In the genomic region with DNA sequence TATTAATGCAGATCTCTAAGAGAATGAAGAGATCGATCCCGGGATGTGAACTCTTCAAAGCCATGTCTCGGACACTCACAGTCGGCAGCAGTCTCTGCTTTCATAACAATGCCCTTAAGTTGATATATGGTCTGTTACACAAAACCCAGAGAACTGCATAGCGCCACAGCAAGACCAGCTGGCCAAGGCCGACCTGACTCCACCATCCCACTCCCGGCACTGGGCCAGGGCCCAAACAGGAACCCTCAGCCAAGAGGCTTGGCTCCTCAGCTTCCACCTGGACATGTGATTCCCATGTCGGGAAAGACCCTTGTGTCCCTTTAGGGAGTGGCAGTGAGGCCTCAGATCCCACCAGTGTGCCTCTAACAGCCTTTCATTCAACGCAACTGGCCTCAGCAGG, we compare ENCODE assay signal across 16 cellular contexts.
DNase-seq lines count a peak whose midpoint lies in the region; ATAC-seq and TF ChIP-seq lines count a peak whose summit lies in the region.
"Had no signal": no experiment of that assay in that cellular context is flagged by ENCODE, and none has a peak within 500 bp of the region (broad histone marks: within the 10 kb centered on the region; RNA-seq: fewer than 3 reads in every experiment).

No MANE protein-coding gene starts in this region.

- H3K4me3 ChIP-seq in adrenal gland, result no peak overlapping the region
- H3K4me3 ChIP-seq in esophagus muscularis mucosa, result no peak overlapping the region
- H3K4me3 ChIP-seq in neuronal stem cell (ENCODE audit: low read length in 2 of 2), result no peak overlapping the region
- H3K4me3 ChIP-seq: A549; BLaER1 treated with 17β-estradiol and CSF1 and Interleukin-3, amounts not matched to agents 10 nM and 100 nM had no signal

- no peak overlapping the region for H2AFZ ChIP-seq in neuronal stem cell (ENCODE audit: low read length)

- no peak overlapping the region for H3K23ac ChIP-seq in neuronal stem cell (ENCODE audit: low read depth, low read length, poor library complexity)

- no peak overlapping the region for H4K91ac ChIP-seq in neuronal stem cell (ENCODE audit: low read depth, low read length, poor library complexity)

- intact Hi-C loops in adrenal gland (cut with DNase I) (no loop called here), esophagus muscularis mucosa (cut with DNase I) (no loop called here)

- peaks cover 0 to 12% of the 10 kb centered on the region in 2 donors for H3K4me1 ChIP-seq in adrenal gland (replicated peaks in 1 of 2)
- H3K4me1 ChIP-seq in esophagus muscularis mucosa, result no peaks in the 10 kb centered on the region
- H3K4me1 ChIP-seq in neuronal stem cell (ENCODE audit: control insufficient read depth in 2 of 2, insufficient read depth in 1 of 2, low read depth in 1 of 2, low read length in 2 of 2), result no peaks in the 10 kb centered on the region
- H3K4me1 ChIP-seq: A549 had no signal

- H3K27ac ChIP-seq in adrenal gland, result no peak overlapping the region
- H3K27ac ChIP-seq in esophagus muscularis mucosa (replicated peaks in 1 of 4), result no peak overlapping the region
- no peak overlapping the region for H3K27ac ChIP-seq in neuronal stem cell (replicated peaks; ENCODE audit: low read length)
- H3K27ac ChIP-seq: 22Rv1; A549; BLaER1 treated with 17β-estradiol and CSF1 and Interleukin-3, amounts not matched to agents 10 nM and 100 nM; C4-2B had no signal

- 57 to 76% (median 69%) methylated on average over 8 to 9 of the region's 9 CpGs for WGBS in adrenal gland, 4 donors
- 84% methylated on average over 6 of the region's 9 CpGs for WGBS in esophagus muscularis mucosa
- WGBS in neuronal stem cell (ENCODE audit: extremely low coverage in 2 of 2, insufficient read length in 2 of 2, insufficient replicate concordance in 1 of 2), 2 donors, result no CpG with 5 or more reads among the region's 9 CpGs

- H3K9me3 ChIP-seq in adrenal gland (replicated peaks in 1 of 3), result no peaks in the 10 kb centered on the region
- no peaks in the 10 kb centered on the region for H3K9me3 ChIP-seq in esophagus muscularis mucosa
- peaks cover 0 to 2% of the 10 kb centered on the region in 2 donors for H3K9me3 ChIP-seq in neuronal stem cell (replicated peaks in 1 of 2; ENCODE audit: control insufficient read depth in 2 of 2, insufficient read depth in 1 of 2, low read depth in 1 of 2, low read length in 2 of 2)
- H3K9me3 ChIP-seq: A549, Caco-2 had no signal

- DNase-seq in adrenal gland (peak in 6 of 7 donors; percentile 36 to 73 (median 50)), esophagus muscularis mucosa (ENCODE audit: extremely low spot score) (peak; percentile 64), neuronal stem cell (ENCODE audit: low spot score) (no peak), NCI-H446 (lab: John Stamatoyannopoulos, UW) (no peak)
- DNase-seq: AML-193; Caco-2; Calu3; CD4-positive, alpha-beta T cell; CD8-positive, alpha-beta T cell; DMS79 treated with DMSO at 0.1 percent for 48 hours; GF-D8 had no signal

- H3K4me2 ChIP-seq in neuronal stem cell (ENCODE audit: insufficient read depth, low read length, poor library complexity, severe bottlenecking), result no peak overlapping the region
- H3K4me2 ChIP-seq: A549; BLaER1 treated with 17β-estradiol and CSF1 and Interleukin-3, amounts not matched to agents 10 nM and 100 nM had no signal

- H3K36me3 ChIP-seq in adrenal gland (replicated peaks in 1 of 2) (no peaks in the 10 kb centered on the region), esophagus muscularis mucosa (no peaks in the 10 kb centered on the region), neuronal stem cell (replicated peaks in 1 of 2; ENCODE audit: control insufficient read depth in 2 of 2, insufficient read depth in 2 of 2, low read length in 2 of 2) (no peaks in the 10 kb centered on the region)
- H3K36me3 ChIP-seq: BLaER1 treated with 17β-estradiol and CSF1 and Interleukin-3, amounts not matched to agents 10 nM and 100 nM had no signal

- H2AK5ac ChIP-seq in neuronal stem cell (ENCODE audit: low read depth, low read length), result peak overlapping the region; percentile 56

- H3K27me3 ChIP-seq in adrenal gland (no peaks in the 10 kb centered on the region), esophagus muscularis mucosa (peaks cover 0 to 3% (median 0%) of the 10 kb centered on the region in 4 donors), neuronal stem cell (ENCODE audit: control insufficient read depth in 3 of 3, insufficient read depth in 3 of 3, low read depth in 1 of 3, low read length in 3 of 3) (peaks cover 0 to 6% (median 0%) of the 10 kb centered on the region in 3 experiments)
- H3K27me3 ChIP-seq: BLaER1 treated with 17β-estradiol and CSF1 and Interleukin-3, amounts not matched to agents 10 nM and 100 nM had no signal

- H3K14ac ChIP-seq in neuronal stem cell (ENCODE audit: low read length), result peak overlapping the region; percentile 58

- no peak for TF ChIP-seq CTCF in adrenal gland (IDR thresholded peaks at IDR 0.05)
- no peak for TF ChIP-seq CTCF in esophagus muscularis mucosa (IDR thresholded peaks at IDR 0.05)

- no peak overlapping the region for H3K4ac ChIP-seq in neuronal stem cell (ENCODE audit: low read length)

- H2BK15ac ChIP-seq in neuronal stem cell (ENCODE audit: low read length), result no peak overlapping the region

- H2BK120ac ChIP-seq in neuronal stem cell (ENCODE audit: low read depth, low read length), result no peak overlapping the region

- no peak overlapping the region for H2BK5ac ChIP-seq in neuronal stem cell (ENCODE audit: low read length)

- no peak for TF ChIP-seq EP300 in esophagus muscularis mucosa (IDR thresholded peaks at IDR 0.05)

- peak overlapping the region; percentile 62 for H3K18ac ChIP-seq in neuronal stem cell (ENCODE audit: low read length)

- no peaks in the 10 kb centered on the region for H3K79me1 ChIP-seq in neuronal stem cell (ENCODE audit: low read depth, low read length)

- peak overlapping the region; percentile 89 for H4K8ac ChIP-seq in neuronal stem cell (ENCODE audit: low read depth, low read length)

- TF ChIP-seq POLR2A in adrenal gland (IDR thresholded peaks at IDR 0.05) (no peak), esophagus muscularis mucosa (IDR thresholded peaks at IDR 0.05; ENCODE audit: low read depth) (no peak)

- no peak for ATAC-seq in GM19452 (IDR thresholded peaks at IDR 0.05; ENCODE audit: unreplicated experiment)
- ATAC-seq: A549; CD8-positive, alpha-beta T cell had no signal

- H3K9ac ChIP-seq in neuronal stem cell (ENCODE audit: low read depth, low read length, poor library complexity), result peak overlapping the region; percentile 50
- H3K9ac ChIP-seq: BLaER1 treated with 17β-estradiol and CSF1 and Interleukin-3, amounts not matched to agents 10 nM and 100 nM had no signal

- no peak overlapping the region for H2BK12ac ChIP-seq in neuronal stem cell (ENCODE audit: low read length)

Comparison
In these comparisons a context has a peak if more than half of its experiments do, and no peak if none do; other contexts are left out.
1. DNase-seq: peak in adrenal gland (6 of 7) and esophagus muscularis mucosa (single experiment); none in neuronal stem cell (single experiment) and NCI-H446 (0 of 2).